In the genomic region with DNA sequence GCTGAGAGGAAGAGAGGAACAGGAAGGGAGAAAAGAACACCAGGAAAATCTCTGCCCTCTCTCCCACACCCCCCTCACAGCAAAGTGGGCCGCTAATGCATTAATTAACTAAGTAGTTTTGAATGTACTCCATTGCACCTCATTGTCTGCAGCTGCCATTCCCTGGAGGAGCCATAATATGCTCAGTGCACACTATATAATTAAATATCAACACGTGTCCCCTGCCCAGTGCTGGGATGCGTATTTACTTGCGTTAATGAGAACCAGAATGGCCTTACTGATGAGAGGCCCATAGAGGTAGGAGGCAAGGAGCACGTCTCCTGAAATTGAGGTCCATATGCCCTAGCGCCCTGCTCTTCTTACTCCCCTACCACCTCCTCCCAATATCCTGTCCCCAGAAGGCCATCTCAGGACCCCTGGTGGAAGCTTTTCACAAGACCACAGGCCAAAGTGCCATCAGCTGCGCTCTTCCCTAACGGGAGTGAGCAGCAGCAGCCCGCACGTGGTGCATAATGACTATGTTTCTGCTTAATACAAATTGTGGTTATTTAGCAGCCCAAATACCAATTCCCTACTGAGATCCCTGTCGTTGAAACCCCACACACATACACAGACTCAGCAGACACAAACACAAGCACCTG, we compare ENCODE assay signal across 1 cellular context.
TF ChIP-seq lines count a peak whose summit lies in the region.

No MANE protein-coding gene starts in this region.

TF ChIP-seq in SK-N-SH treated with all-trans-retinoic acid at 6 μM for 48 hours, 23 proteins besides CTCF, POLR2A, EP300 and RAD21 (continued from another document):
- TF ChIP-seq TSHZ2 (CRISPR knock-in tag; IDR thresholded peaks at IDR 0.05): no peak
